Comparison of ENCODE assay signal across 29 cellular contexts in the genomic region with DNA sequence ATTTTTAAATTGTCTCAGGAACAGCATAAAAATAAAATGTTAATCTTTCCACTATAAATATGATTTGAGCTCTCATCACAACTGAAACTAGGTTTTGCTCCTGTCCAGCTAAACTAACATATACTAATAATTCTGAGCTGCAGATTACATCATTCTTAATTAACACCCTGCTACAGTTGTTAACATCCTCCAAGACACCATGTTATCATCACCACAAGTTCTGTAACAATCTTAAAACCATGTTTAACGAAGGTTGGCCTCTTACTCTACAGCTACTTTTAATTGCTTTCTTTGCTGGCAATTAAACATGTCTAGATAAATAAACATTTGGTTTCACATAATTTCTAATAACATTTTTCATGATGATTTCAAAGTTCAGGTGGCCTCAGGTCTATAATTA.
"Had no signal": no experiment of that assay in that cellular context is flagged by ENCODE, and none has a peak within 500 bp of the region (broad histone marks: within the 10 kb centered on the region; RNA-seq: fewer than 3 reads in every experiment).

No MANE protein-coding gene starts in this region.

- DNase-seq: activated CD4-positive, alpha-beta memory T cell treated with anti-CD3 and anti-CD28 coated beads, Interleukin-2, amount 10 ng/mL, durations not matched to agents 7 days and 5 days; activated CD4-positive, alpha-beta T cell treated with anti-CD3 and anti-CD28 coated beads for 36 hours; activated CD4-positive, alpha-beta T cell treated with anti-CD3 and anti-CD28 coated beads, Interleukin-2, amount 10 ng/mL, durations not matched to agents 24 days and 14 days; activated CD4-positive, alpha-beta T cell treated with anti-CD3 and anti-CD28 coated beads, Interleukin-2, amount 50 U/mL, for 4 hours; activated CD4-positive, CD25-positive, alpha-beta regulatory T cell; activated CD4-positive, CD25-positive, alpha-beta regulatory T cell treated with anti-CD3 and anti-CD28 coated beads, Interleukin-2, amount 50 U/mL, for 72 hours; activated CD8-positive, alpha-beta memory T cell treated with anti-CD3 and anti-CD28 coated beads, Interleukin-2, amount 50 U/mL, for 48 hours; activated gamma-delta T cell; activated naive CD4-positive, alpha-beta T cell; activated naive CD4-positive, alpha-beta T cell treated with anti-CD3 and anti-CD28 coated beads, Interleukin-2, amount 10 ng/mL, durations not matched to agents 7 days and 5 days; activated naive CD8-positive, alpha-beta T cell treated with anti-CD3 and anti-CD28 coated beads, Interleukin-2, amount 10 ng/mL, durations not matched to agents 7 days and 5 days; activated T-cell treated with anti-CD3 and anti-CD28 coated beads for 4 hours; activated T-cell treated with anti-CD3 and anti-CD28 coated beads, Interleukin-2, amount 50 U/mL, for 24 hours; activated T-cell treated with anti-CD3 and anti-CD28 coated beads, Interleukin-2, amount 50 U/mL, for 72 hours; central memory CD4-positive, alpha-beta T cell; cerebellar nuclear complex; colonic mucosa; effector CD8-positive, alpha-beta T cell; esophagus squamous epithelium; foreskin melanocyte; T-helper 2 cell had no signal

- H3K4me1 ChIP-seq: ascending aorta, breast epithelium, colonic mucosa, esophagus squamous epithelium, gastroesophageal sphincter had no signal

- H3K4me3 ChIP-seq: ascending aorta, breast epithelium, cardiac muscle cell, colonic mucosa, esophagus squamous epithelium, gastroesophageal sphincter had no signal

- H3K4me3 Mint-ChIP-seq: activated CD4-positive, alpha-beta memory T cell treated with anti-CD3 and anti-CD28 coated beads, Interleukin-2, amount 10 ng/mL, durations not matched to agents 7 days and 5 days; activated CD4-positive, alpha-beta T cell treated with anti-CD3 and anti-CD28 coated beads for 36 hours; activated CD4-positive, alpha-beta T cell treated with anti-CD3 and anti-CD28 coated beads, Interleukin-2, amount 10 ng/mL, durations not matched to agents 24 days and 14 days; activated naive CD4-positive, alpha-beta T cell treated with anti-CD3 and anti-CD28 coated beads, Interleukin-2, amount 10 ng/mL, durations not matched to agents 7 days and 5 days; activated naive CD8-positive, alpha-beta T cell treated with anti-CD3 and anti-CD28 coated beads, Interleukin-2, amount 10 ng/mL, durations not matched to agents 7 days and 5 days; activated T-cell treated with anti-CD3 and anti-CD28 coated beads, Interleukin-2, amount 50 U/mL, for 24 hours; activated T-cell treated with anti-CD3 and anti-CD28 coated beads, Interleukin-2, amount 50 U/mL, for 72 hours; brain had no signal

- H3K36me3 ChIP-seq: breast epithelium, cardiac muscle cell, colonic mucosa had no signal

- ATAC-seq: activated CD4-positive, alpha-beta T cell treated with anti-CD3 and anti-CD28 coated beads for 36 hours; activated naive CD4-positive, alpha-beta T cell treated with anti-CD3 and anti-CD28 coated beads, Interleukin-2, amount 50 U/mL, for 72 hours; activated T-cell treated with anti-CD3 and anti-CD28 coated beads, Interleukin-2, amount 50 U/mL, for 72 hours; gastroesophageal sphincter had no signal

- H3K9me3 ChIP-seq: ascending aorta, breast epithelium, colonic mucosa, esophagus squamous epithelium, gastroesophageal sphincter had no signal

- FAIRE-seq: endometrium, endothelial cell of umbilical vein had no signal

- H3K27me3 Mint-ChIP-seq: activated CD4-positive, alpha-beta memory T cell treated with anti-CD3 and anti-CD28 coated beads, Interleukin-2, amount 10 ng/mL, durations not matched to agents 7 days and 5 days; activated CD4-positive, alpha-beta T cell treated with anti-CD3 and anti-CD28 coated beads for 36 hours; activated CD4-positive, alpha-beta T cell treated with anti-CD3 and anti-CD28 coated beads, Interleukin-2, amount 10 ng/mL, durations not matched to agents 24 days and 14 days; activated naive CD4-positive, alpha-beta T cell treated with anti-CD3 and anti-CD28 coated beads, Interleukin-2, amount 10 ng/mL, durations not matched to agents 7 days and 5 days; activated naive CD8-positive, alpha-beta T cell treated with anti-CD3 and anti-CD28 coated beads, Interleukin-2, amount 10 ng/mL, durations not matched to agents 7 days and 5 days; activated T-cell treated with anti-CD3 and anti-CD28 coated beads, Interleukin-2, amount 50 U/mL, for 24 hours; brain had no signal

- H3K27me3 ChIP-seq: ascending aorta, breast epithelium, cardiac muscle cell, colonic mucosa, esophagus squamous epithelium, gastroesophageal sphincter had no signal

- H3K27ac Mint-ChIP-seq: activated CD4-positive, alpha-beta memory T cell treated with anti-CD3 and anti-CD28 coated beads, Interleukin-2, amount 10 ng/mL, durations not matched to agents 7 days and 5 days; activated CD4-positive, alpha-beta T cell treated with anti-CD3 and anti-CD28 coated beads for 36 hours; activated CD4-positive, alpha-beta T cell treated with anti-CD3 and anti-CD28 coated beads, Interleukin-2, amount 10 ng/mL, durations not matched to agents 24 days and 14 days; activated naive CD4-positive, alpha-beta T cell treated with anti-CD3 and anti-CD28 coated beads, Interleukin-2, amount 10 ng/mL, durations not matched to agents 7 days and 5 days; activated naive CD4-positive, alpha-beta T cell treated with anti-CD3 and anti-CD28 coated beads, Interleukin-2, amount 50 U/mL, for 72 hours; activated naive CD8-positive, alpha-beta T cell treated with anti-CD3 and anti-CD28 coated beads, Interleukin-2, amount 10 ng/mL, durations not matched to agents 7 days and 5 days; activated T-cell treated with anti-CD3 and anti-CD28 coated beads, Interleukin-2, amount 50 U/mL, for 24 hours; activated T-cell treated with anti-CD3 and anti-CD28 coated beads, Interleukin-2, amount 50 U/mL, for 72 hours; brain had no signal

- H3K9me3 Mint-ChIP-seq: activated CD4-positive, alpha-beta T cell treated with anti-CD3 and anti-CD28 coated beads, Interleukin-2, amount 10 ng/mL, durations not matched to agents 24 days and 14 days; activated naive CD4-positive, alpha-beta T cell treated with anti-CD3 and anti-CD28 coated beads, Interleukin-2, amount 50 U/mL, for 72 hours; activated naive CD8-positive, alpha-beta T cell treated with anti-CD3 and anti-CD28 coated beads, Interleukin-2, amount 10 ng/mL, durations not matched to agents 7 days and 5 days; activated T-cell treated with anti-CD3 and anti-CD28 coated beads, Interleukin-2, amount 50 U/mL, for 24 hours; activated T-cell treated with anti-CD3 and anti-CD28 coated beads, Interleukin-2, amount 50 U/mL, for 72 hours; brain had no signal
